Comparison of ENCODE assay signal across 8 cellular contexts in the genomic region with DNA sequence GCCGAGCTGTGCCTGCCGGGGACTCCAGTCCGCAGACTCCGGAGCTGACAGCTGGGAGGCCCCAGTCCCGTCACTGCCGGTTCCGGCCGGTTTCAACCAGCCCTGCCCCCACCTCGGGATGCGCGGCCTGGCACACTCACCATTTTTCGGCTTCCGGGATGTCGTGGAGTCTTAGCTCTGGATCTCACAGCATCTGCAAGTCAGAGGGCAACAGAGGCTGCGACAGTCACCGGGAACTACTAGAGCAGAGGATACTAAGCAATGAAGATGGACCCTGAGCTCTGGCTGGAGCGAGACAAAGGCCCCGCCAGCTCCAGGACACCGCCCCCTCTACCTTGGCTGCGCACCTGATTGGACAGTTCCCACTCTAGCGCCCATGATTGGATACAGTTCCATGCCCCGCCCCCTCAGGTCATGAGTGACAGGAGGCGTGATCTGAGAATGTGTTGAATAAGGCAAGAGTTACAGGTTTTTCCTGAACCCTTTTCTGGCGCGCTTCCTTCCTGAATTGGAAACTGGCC. TPM values are rescaled to one million over a fixed set of nuclear protein-coding genes. Genes with fewer than 3 reads are reported as not detected.
DNase-seq lines count a peak whose midpoint lies in the region; ATAC-seq and TF ChIP-seq lines count a peak whose summit lies in the region.

Gene ZNF682 (minus strand): TSS at position 303 of the 521 bp plus-strand sequence. CDS start 160 bp downstream, at position 143.

- no peak within 1 kb of the TSS for H2BK15ac ChIP-seq in mesenchymal stem cell (ENCODE audit: low read depth, poor library complexity, severe bottlenecking)

- no peak within 1 kb of the TSS for H2BK12ac ChIP-seq in mesenchymal stem cell (ENCODE audit: low read length in 2 of 2)

- H3K4me3 ChIP-seq in A673 (ENCODE audit: low read depth, low read length, poor library complexity, severe bottlenecking) = no peak within 1 kb of the TSS
- peak within 1 kb of the TSS; percentile 94 for H3K4me3 ChIP-seq in endodermal cell (ENCODE audit: low read length)
- H3K4me3 ChIP-seq in mesenchymal stem cell (ENCODE audit: insufficient read depth in 1 of 2, low read depth in 1 of 2, low read length in 2 of 2) = peak within 1 kb of the TSS; percentile 68 to 90

- DNase-seq in A673 (ENCODE audit: low spot score) (peak; percentile 7), NCI-H526 (lab: John Stamatoyannopoulos, UW) (peak; percentile 89 to 95), endodermal cell (peak; percentile 99), mesenchymal stem cell (peak; percentile 95)
- DNase-seq in activated CD8-positive, alpha-beta memory T cell treated with anti-CD3 and anti-CD28 coated beads, Interleukin-2, amount 10 ng/mL, durations not matched to agents 7 days and 5 days = peak; percentile 97
- DNase-seq in stimulated activated CD8-positive, alpha-beta memory T cell treated with anti-CD3 and anti-CD28 coated beads, Interleukin-12 subunit alpha, Interleukin-12 subunit beta, amount 100 ng/mL, for 1 hour (ENCODE audit: low read depth) = peak; percentile 89

- ATAC-seq in GM18870 (IDR thresholded peaks at IDR 0.05; ENCODE audit: unreplicated experiment) = peak; percentile 97
- peak; percentile 97 for ATAC-seq in HG03139 (IDR thresholded peaks at IDR 0.05; ENCODE audit: unreplicated experiment)
- peak; percentile 100 for ATAC-seq in activated CD8-positive, alpha-beta memory T cell treated with anti-CD3 and anti-CD28 coated beads, Interleukin-2, amount 10 ng/mL, durations not matched to agents 7 days and 5 days

- H3K4me2 ChIP-seq in mesenchymal stem cell (ENCODE audit: low read length, poor library complexity, severe bottlenecking) = peak within 1 kb of the TSS; percentile 84

- no peak within 1 kb of the TSS for H2BK5ac ChIP-seq in mesenchymal stem cell (ENCODE audit: low read depth, low read length, poor library complexity, severe bottlenecking)

- no peaks in the 10 kb centered on the region for H3K27me3 Mint-ChIP-seq in activated CD8-positive, alpha-beta memory T cell treated with anti-CD3 and anti-CD28 coated beads, Interleukin-2, amount 10 ng/mL, durations not matched to agents 7 days and 5 days
- no peaks in the 10 kb centered on the region for H3K27me3 Mint-ChIP-seq in endodermal cell (ENCODE audit: insufficient read depth)

- 1 to 3% methylated on average over 6 to 25 of the region's 25 CpGs for WGBS in endodermal cell (ENCODE audit: insufficient coverage in 1 of 2, insufficient read length in 1 of 2), 2 experiments
- WGBS in mesenchymal stem cell = under 1% methylated on average over 23 of the region's 25 CpGs

- peaks cover 16% of the 10 kb centered on the region for H3K4me1 Mint-ChIP-seq in activated CD8-positive, alpha-beta memory T cell treated with anti-CD3 and anti-CD28 coated beads, Interleukin-2, amount 10 ng/mL, durations not matched to agents 7 days and 5 days
- H3K4me1 Mint-ChIP-seq in endodermal cell = peaks cover 18% of the 10 kb centered on the region

- H3K23ac ChIP-seq in mesenchymal stem cell (ENCODE audit: low read length in 2 of 2) = no peak within 1 kb of the TSS

- H3K9ac ChIP-seq in endodermal cell (ENCODE audit: extremely low read depth, low read length, poor library complexity, severe bottlenecking) (peak within 1 kb of the TSS; percentile 97), mesenchymal stem cell (ENCODE audit: low read length) (peak within 1 kb of the TSS; percentile 91)

- POLR2A ChIA-PET in A673 (lab: Charles Lee; ENCODE audit: low non-redundant PET) = no interaction called here

- peaks cover 30% of the 10 kb centered on the region for H3K36me3 Mint-ChIP-seq in activated CD8-positive, alpha-beta memory T cell treated with anti-CD3 and anti-CD28 coated beads, Interleukin-2, amount 10 ng/mL, durations not matched to agents 7 days and 5 days
- peaks cover 14% of the 10 kb centered on the region for H3K36me3 Mint-ChIP-seq in endodermal cell (ENCODE audit: low read depth)

- BruUV-seq in A673 (replicated peaks; lab: Mats Ljungman, UMichigan) = no TSS peak

- CTCF ChIA-PET in A673 (lab: Charles Lee) = no interaction called here
- CTCF ChIA-PET in activated CD8-positive, alpha-beta memory T cell treated with anti-CD3 and anti-CD28 coated beads, Interleukin-2, amount 10 ng/mL, durations not matched to agents 7 days and 5 days (lab: Charles Lee) = interaction anchor here (1.0 to 1.7 kb wide), 3 partner anchors 14 to 199 kb away, joined by 3 to 8 read pairs (median 5); partner anchors contain the start of gene ZNF90

- peak within 1 kb of the TSS; percentile 97 for H3K27ac Mint-ChIP-seq in activated CD8-positive, alpha-beta memory T cell treated with anti-CD3 and anti-CD28 coated beads, Interleukin-2, amount 10 ng/mL, durations not matched to agents 7 days and 5 days
- H3K27ac Mint-ChIP-seq in endodermal cell = peak within 1 kb of the TSS; percentile 97

- no peak within 1 kb of the TSS for H2BK120ac ChIP-seq in mesenchymal stem cell (ENCODE audit: low read depth, low read length)

- no peaks in the 10 kb centered on the region for H3K36me3 ChIP-seq in A673 (ENCODE audit: insufficient read depth, low read length, poor library complexity, severe bottlenecking)
- H3K36me3 ChIP-seq in endodermal cell (ENCODE audit: control insufficient read depth, insufficient read depth, low read length) = peaks cover 23% of the 10 kb centered on the region
- H3K36me3 ChIP-seq in mesenchymal stem cell (ENCODE audit: control insufficient read depth in 1 of 2, insufficient read depth in 2 of 2, low read depth in 1 of 2, low read length in 2 of 2) = peaks cover 0 to 3% of the 10 kb centered on the region in 2 experiments

- H3K9me3 ChIP-seq in A673 (ENCODE audit: low read depth, low read length, poor library complexity, severe bottlenecking) (peaks cover 15% of the 10 kb centered on the region), endodermal cell (ENCODE audit: control insufficient read depth, low read length) (peaks cover 15% of the 10 kb centered on the region), mesenchymal stem cell (ENCODE audit: control insufficient read depth, low read length) (peaks cover 20% of the 10 kb centered on the region)

- no peak within 1 kb of the TSS for H3K27ac ChIP-seq in A673 (ENCODE audit: low read depth, low read length, poor library complexity, severe bottlenecking)
- peak within 1 kb of the TSS; percentile 99 for H3K27ac ChIP-seq in endodermal cell (ENCODE audit: low read depth, low read length)
- peak within 1 kb of the TSS; percentile 42 for H3K27ac ChIP-seq in mesenchymal stem cell (ENCODE audit: low read length, poor library complexity, severe bottlenecking)

- H3K4me1 ChIP-seq in A673 (ENCODE audit: insufficient read depth, low read length, poor library complexity, severe bottlenecking) (no peaks in the 10 kb centered on the region), endodermal cell (ENCODE audit: control insufficient read depth, insufficient read depth, low read length) (no peaks in the 10 kb centered on the region), mesenchymal stem cell (ENCODE audit: control insufficient read depth, insufficient read depth, low read depth, low read length) (no peaks in the 10 kb centered on the region)

- no peak within 1 kb of the TSS for H4K91ac ChIP-seq in mesenchymal stem cell (ENCODE audit: low read length)

- H3K4ac ChIP-seq in mesenchymal stem cell (ENCODE audit: low read depth in 1 of 2, low read length in 2 of 2) = no peak within 1 kb of the TSS

- peak within 1 kb of the TSS; percentile 95 for H3K4me3 Mint-ChIP-seq in activated CD8-positive, alpha-beta memory T cell treated with anti-CD3 and anti-CD28 coated beads, Interleukin-2, amount 10 ng/mL, durations not matched to agents 7 days and 5 days
- peak within 1 kb of the TSS; percentile 86 for H3K4me3 Mint-ChIP-seq in endodermal cell

- no peaks in the 10 kb centered on the region for H3K27me3 ChIP-seq in A673 (replicated peaks; ENCODE audit: insufficient read depth, low read depth, low read length, poor library complexity)
- H3K27me3 ChIP-seq in endodermal cell (ENCODE audit: control insufficient read depth, insufficient read depth, low read length, poor library complexity, severe bottlenecking) = no peaks in the 10 kb centered on the region
- no peaks in the 10 kb centered on the region for H3K27me3 ChIP-seq in mesenchymal stem cell (ENCODE audit: control insufficient read depth in 1 of 2, insufficient read depth in 1 of 2, low read length in 2 of 2)

- intact Hi-C loops in A673 (cut with micrococcal nuclease; ENCODE audit: unreplicated experiment) = no loop called here

- TF ChIP-seq CTCF in A673 (conservative IDR thresholded peaks at IDR 0.05; ENCODE audit: low read depth, low read length) (no peak), endodermal cell (conservative IDR thresholded peaks at IDR 0.05) (no peak)

- H2AK5ac ChIP-seq in mesenchymal stem cell (ENCODE audit: low read length, severe bottlenecking) = no peak within 1 kb of the TSS

- H3K79me1 ChIP-seq in mesenchymal stem cell (replicated peaks; ENCODE audit: low read length, poor library complexity, severe bottlenecking) = peaks cover 17% of the 10 kb centered on the region

- H3K14ac ChIP-seq in mesenchymal stem cell (ENCODE audit: low read length in 2 of 2) = no peak within 1 kb of the TSS

- peaks cover 8% of the 10 kb centered on the region for H3K9me3 Mint-ChIP-seq in activated CD8-positive, alpha-beta memory T cell treated with anti-CD3 and anti-CD28 coated beads, Interleukin-2, amount 10 ng/mL, durations not matched to agents 7 days and 5 days (ENCODE audit: low read depth)
- peaks cover 3% of the 10 kb centered on the region for H3K9me3 Mint-ChIP-seq in endodermal cell

- peak within 1 kb of the TSS in 1 of 2 experiments; percentile 4 for H3K18ac ChIP-seq in mesenchymal stem cell (ENCODE audit: low read depth in 1 of 2, low read length in 2 of 2)

- peak within 1 kb of the TSS; percentile 69 for H4K8ac ChIP-seq in mesenchymal stem cell (ENCODE audit: low read length)

- H2AFZ ChIP-seq in mesenchymal stem cell (ENCODE audit: low read depth, low read length) = peak within 1 kb of the TSS; percentile 10

RNA-seq across cellular contexts. Expression of gene ZNF682, which starts in this region (rescaled TPM):
- not detected in 2 replicates for total RNA-seq in A673 (2021)
- 10 to 100 TPM in 1 of 2 experiments, 1 to 10 TPM in 1; 7.5 to 13.7 TPM for total RNA-seq in activated CD8-positive, alpha-beta memory T cell treated with anti-CD3 and anti-CD28 coated beads, Interleukin-2, amount 10 ng/mL, durations not matched to agents 7 days and 5 days
- total RNA-seq in endodermal cell = 10 to 100 TPM; 28.5 to 29.3 TPM
- 14.1 TPM for polyA plus RNA-seq in endodermal cell (2013, experiment 1 of 2)
- polyA plus RNA-seq in endodermal cell (2013, experiment 2 of 2) = 12.7 TPM
- 1.2 TPM for polyA plus RNA-seq in mesenchymal stem cell (2013, experiment 1 of 2)
- 2.0 TPM for polyA plus RNA-seq in mesenchymal stem cell (2013, experiment 2 of 2)

Comparison
In these comparisons a context has a peak if more than half of its experiments do, and no peak if none do; other contexts are left out.
1. Peak in DNase-seq in A673; RNA of the gene not detected or under 1 TPM.
2. DNase-seq: peak in every context shown above with its lines; median percentile 99 in endodermal cell; 97 in activated CD8-positive, alpha-beta memory T cell treated with anti-CD3 and anti-CD28 coated beads, Interleukin-2, amount 10 ng/mL, durations not matched to agents 7 days and 5 days; 95 in mesenchymal stem cell; 92 in NCI-H526; 89 in stimulated activated CD8-positive, alpha-beta memory T cell treated with anti-CD3 and anti-CD28 coated beads, Interleukin-12 subunit alpha, Interleukin-12 subunit beta, amount 100 ng/mL, for 1 hour; 7 in A673.